In genomic region chr13:46687810-46688209, GRCh38 we compare ENCODE assay signal across 8 cellular contexts.
DNase-seq lines count a peak whose midpoint lies in the region; ATAC-seq and TF ChIP-seq lines count a peak whose summit lies in the region.

No MANE protein-coding gene starts in this region.

- H3K4me2 ChIP-seq in GM23248 (ENCODE audit: unreplicated experiment) (no peak overlapping the region), hepatocyte (no peak overlapping the region)

- no peak overlapping the region for H2AFZ ChIP-seq in GM23248
- H2AFZ ChIP-seq in hepatocyte: no peak overlapping the region

- peak; percentile 78 for ATAC-seq in RWPE2 (ENCODE audit: low read depth)
- ATAC-seq in HG02852 (IDR thresholded peaks at IDR 0.05; ENCODE audit: unreplicated experiment): no peak

- H3K9ac ChIP-seq in GM23248: no peak overlapping the region

- H3K36me3 ChIP-seq in GM23248 (ENCODE audit: low read depth) (no peaks in the 10 kb centered on the region), RWPE2 (ENCODE audit: low read depth) (peaks cover 35% of the 10 kb centered on the region), hepatocyte (replicated peaks; ENCODE audit: insufficient read depth, low read depth) (no peaks in the 10 kb centered on the region)

- TF ChIP-seq CTCF in RWPE2 (IDR thresholded peaks at IDR 0.05; ENCODE audit: poor library complexity, severe bottlenecking) (no peak), hepatocyte (IDR thresholded peaks at IDR 0.05; ENCODE audit: poor library complexity) (no peak), GM10266 (IDR thresholded peaks at IDR 0.05; ENCODE audit: control insufficient read depth, insufficient read depth, low read depth, missing control alignments) (no peak)

- 70 to 75% methylated on average over 1 of the region's 1 CpG for WGBS in GM23248 (ENCODE audit: low coverage in 1 of 2, low lambda C conversion rate in 2 of 2, missing lambda C conversion rate in 2 of 2), 2 experiments
- WGBS in hepatocyte (ENCODE audit: low lambda C conversion rate, missing lambda C conversion rate): 8% methylated on average over 1 of the region's 1 CpG

- H3K27ac ChIP-seq in GM23248: no peak overlapping the region
- H3K27ac ChIP-seq in RWPE2 (ENCODE audit: poor library complexity, severe bottlenecking): no peak overlapping the region
- H3K27ac ChIP-seq in hepatocyte: peak overlapping the region; percentile 8

- in situ Hi-C loops in GM23248 (cut with MboI): no loop called here

- no peaks in the 10 kb centered on the region for H3K9me3 ChIP-seq in GM23248 (ENCODE audit: low read depth)
- H3K9me3 ChIP-seq in RWPE2 (ENCODE audit: severe bottlenecking): no peaks in the 10 kb centered on the region
- no peaks in the 10 kb centered on the region for H3K9me3 ChIP-seq in hepatocyte (ENCODE audit: low read depth)

- H3K79me2 ChIP-seq in GM23248 (ENCODE audit: insufficient read depth) (peaks cover 7% of the 10 kb centered on the region; the same call in 1 of the 2 replicates), hepatocyte (peaks cover 14% of the 10 kb centered on the region)

- H3K4me1 ChIP-seq in GM23248 (ENCODE audit: insufficient read depth) (no peaks in the 10 kb centered on the region), RWPE2 (ENCODE audit: insufficient read depth, poor library complexity, severe bottlenecking) (peaks cover 4% of the 10 kb centered on the region), hepatocyte (ENCODE audit: insufficient read depth) (peaks cover 28% of the 10 kb centered on the region)

- H3F3A ChIP-seq in GM23248 (ENCODE audit: insufficient read depth): no peaks in the 10 kb centered on the region

- H3K9me2 ChIP-seq in GM23248 (ENCODE audit: insufficient read depth) (no peaks in the 10 kb centered on the region), hepatocyte (replicated peaks; ENCODE audit: insufficient read depth) (no peaks in the 10 kb centered on the region)

- H4K20me1 ChIP-seq in GM23248 (ENCODE audit: insufficient read depth) (peaks cover 3% of the 10 kb centered on the region; the same call in 1 of the 2 replicates), hepatocyte (ENCODE audit: insufficient read depth, poor library complexity, severe bottlenecking) (no peaks in the 10 kb centered on the region)

- H3K27me3 ChIP-seq in GM23248 (replicated peaks; ENCODE audit: insufficient read depth) (no peaks in the 10 kb centered on the region), RWPE2 (ENCODE audit: insufficient read depth, poor library complexity, severe bottlenecking) (no peaks in the 10 kb centered on the region), hepatocyte (no peaks in the 10 kb centered on the region)

- DNase-seq in COLO668 (lab: John Stamatoyannopoulos, UW; ENCODE audit: unreplicated experiment): peak; percentile 77
- DNase-seq in GM23248: peak; percentile 26
- DNase-seq in RWPE2 (ENCODE audit: low spot score): no peak
- peak; percentile 57 for DNase-seq in hepatocyte (ENCODE audit: low spot score)
- no peak for DNase-seq in GF-D8 (lab: John Stamatoyannopoulos, UW)
- no peak for DNase-seq in GM10266 (ENCODE audit: extremely low spot score)
- no peak for DNase-seq in NCI-H2227 treated with DMSO at 0.1 percent for 48 hours (lab: John Stamatoyannopoulos, UW)

- H3K4me3 ChIP-seq in GM23248: no peak overlapping the region
- no peak overlapping the region for H3K4me3 ChIP-seq in RWPE2 (ENCODE audit: severe bottlenecking)
- no peak overlapping the region for H3K4me3 ChIP-seq in hepatocyte

Comparison
In these comparisons a context has a peak if more than half of its experiments do, and no peak if none do; other contexts are left out.
1. DNase-seq: peak in COLO668 (single experiment), GM23248 (single experiment) and hepatocyte (single experiment); none in RWPE2 (single experiment), GF-D8 (single experiment), GM10266 (single experiment) and NCI-H2227 treated with DMSO at 0.1 percent for 48 hours (single experiment).